In genomic region chr1:158019177-158019868, GRCh38 we compare ENCODE assay signal across 9 cellular contexts. TPM values are rescaled to one million over a fixed set of nuclear protein-coding genes. Genes with fewer than 3 reads are reported as not detected.
A peak's percentile ranks its signal among the peaks of the same experiment; 100 is the strongest.
DNase-seq lines count a peak whose midpoint lies in the region; ATAC-seq and TF ChIP-seq lines count a peak whose summit lies in the region.
"Had no signal": no experiment of that assay in that cellular context is flagged by ENCODE, and none has a peak within 500 bp of the region (broad histone marks: within the 10 kb centered on the region; RNA-seq: fewer than 3 reads in every experiment).

No MANE protein-coding gene starts in this region.

- no peaks in the 10 kb centered on the region for H3K4me1 Mint-ChIP-seq in CD8-positive, alpha-beta memory T cell

- H3K27ac ChIP-seq in parathyroid adenoma: peak overlapping the region; percentile 54
- H3K27ac ChIP-seq in CD8-positive, alpha-beta memory T cell (ENCODE audit: low read depth, low read length): no peak overlapping the region

- H3K27me3 ChIP-seq in parathyroid adenoma (ENCODE audit: control insufficient read depth, insufficient read depth, low read length): no peaks in the 10 kb centered on the region
- H3K27me3 ChIP-seq in CD8-positive, alpha-beta memory T cell (ENCODE audit: insufficient read depth, low read length, poor library complexity, severe bottlenecking): no peaks in the 10 kb centered on the region

- no peak for TF ChIP-seq CTCF in parathyroid adenoma (IDR thresholded peaks at IDR 0.05)

- no peak overlapping the region for H3K4me2 ChIP-seq in parathyroid adenoma (ENCODE audit: low read length)

- no peaks in the 10 kb centered on the region for H3K36me3 ChIP-seq in parathyroid adenoma (ENCODE audit: control insufficient read depth, insufficient read depth, low read length)
- H3K36me3 ChIP-seq in CD8-positive, alpha-beta memory T cell (ENCODE audit: insufficient read depth, low read length): no peaks in the 10 kb centered on the region

- CTCF ChIA-PET in CD8-positive, alpha-beta memory T cell (lab: Charles Lee): no interaction called here

- H2AFZ ChIP-seq in parathyroid adenoma: no peak overlapping the region

- DNase-seq in EL (peak; percentile 97), T1000 (lab: John Stamatoyannopoulos, UW) (peak; percentile 42), glomerular endothelial cell (ENCODE audit: extremely low read depth, low read depth, low spot score) (peak; percentile 77), RPMI8226 (no peak)
- no peak for DNase-seq in CD8-positive, alpha-beta memory T cell
- DNase-seq: NCI-H510A had no signal

- H3K27me3 Mint-ChIP-seq in CD8-positive, alpha-beta memory T cell: peaks cover 14 to 43% of the 10 kb centered on the region in 2 donors

- H3K36me3 Mint-ChIP-seq in CD8-positive, alpha-beta memory T cell: no peaks in the 10 kb centered on the region

- no peaks in the 10 kb centered on the region for H3K79me2 ChIP-seq in parathyroid adenoma

- H3K9ac ChIP-seq in parathyroid adenoma: no peak overlapping the region

- no peak overlapping the region for H3K4me3 ChIP-seq in parathyroid adenoma (ENCODE audit: low read depth, low read length)
- H3K4me3 ChIP-seq in CD8-positive, alpha-beta memory T cell (ENCODE audit: low read length): no peak overlapping the region

- no peaks in the 10 kb centered on the region for H3K9me3 ChIP-seq in parathyroid adenoma (ENCODE audit: control insufficient read depth, low read length)
- H3K9me3 ChIP-seq in CD8-positive, alpha-beta memory T cell (ENCODE audit: low read length): no peaks in the 10 kb centered on the region

- H3K4me3 Mint-ChIP-seq in CD8-positive, alpha-beta memory T cell: no peak overlapping the region

- POLR2A ChIA-PET in CD8-positive, alpha-beta memory T cell (lab: Charles Lee): no interaction called here

- peaks cover 0 to 2% (median 0%) of the 10 kb centered on the region in 5 donors for H3K9me3 Mint-ChIP-seq in CD8-positive, alpha-beta memory T cell

- ATAC-seq in GM18511 (IDR thresholded peaks at IDR 0.05; ENCODE audit: unreplicated experiment): no peak
- ATAC-seq in HG03521 (IDR thresholded peaks at IDR 0.05; ENCODE audit: unreplicated experiment): no peak

- no peaks in the 10 kb centered on the region for H3K4me1 ChIP-seq in parathyroid adenoma
- no peaks in the 10 kb centered on the region for H3K4me1 ChIP-seq in CD8-positive, alpha-beta memory T cell (ENCODE audit: insufficient read depth, low read length)

- no peak overlapping the region for H3K27ac Mint-ChIP-seq in CD8-positive, alpha-beta memory T cell

RNA-seq across cellular contexts. Expression of gene KIRREL1, which starts 25.9 kb away (rescaled TPM):
- 60.3 and 86.7 TPM in 2 replicates for total RNA-seq in glomerular endothelial cell
- under 1 TPM in 1 of 2 experiments, not detected in 1; 0.04 TPM for total RNA-seq in CD8-positive, alpha-beta memory T cell
- polyA plus RNA-seq in CD8-positive, alpha-beta memory T cell: not detected

Comparison
In these comparisons a context has a peak if more than half of its experiments do, and no peak if none do; other contexts are left out.
1. DNase-seq: peak in EL (single experiment), T1000 (single experiment) and glomerular endothelial cell (single experiment); none in CD8-positive, alpha-beta memory T cell (0 of 5) and RPMI8226 (single experiment).
2. RNA of gene KIRREL1, which starts 25.9 kb away (total RNA-seq): 60.3 to 86.7 TPM in glomerular endothelial cell; 0.04 TPM in CD8-positive, alpha-beta memory T cell; every median in the first group is over 10 times any median in the second.